9 cellular contexts compared by ENCODE assay signal in the genomic region with DNA sequence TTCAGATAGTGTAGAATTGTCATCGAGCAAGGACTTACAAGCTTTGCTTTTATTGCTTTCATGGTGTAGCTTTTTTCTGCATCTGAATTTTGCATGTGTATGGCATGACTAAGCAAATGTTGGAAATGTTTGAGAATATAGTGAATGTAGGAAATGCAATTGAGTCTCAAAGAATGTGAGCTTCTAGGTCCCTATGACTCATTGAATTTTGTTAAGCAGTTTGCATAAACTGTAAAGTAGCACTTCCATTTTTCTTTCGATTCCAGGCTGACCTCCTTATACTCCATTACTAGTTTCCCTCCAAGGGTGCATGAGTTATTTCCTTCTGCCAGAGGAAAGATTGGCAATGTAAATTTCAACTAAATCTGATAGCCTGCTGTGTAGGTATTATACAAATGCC.
DNase-seq lines count a peak whose midpoint lies in the region; ATAC-seq and TF ChIP-seq lines count a peak whose summit lies in the region.
"Had no signal": no experiment of that assay in that cellular context is flagged by ENCODE, and none has a peak within 500 bp of the region (broad histone marks: within the 10 kb centered on the region; RNA-seq: fewer than 3 reads in every experiment).

No MANE protein-coding gene starts in this region.

- H3K4me3 ChIP-seq in fibroblast of pulmonary artery (replicated peaks; ENCODE audit: low read depth, low read length) (no peak overlapping the region), skeletal muscle cell (ENCODE audit: low read depth, low read length) (no peak overlapping the region)
- H3K4me3 ChIP-seq: ascending aorta had no signal

- intact Hi-C loops in left cardiac atrium (cut with DNase I): no loop called here

- no peak overlapping the region for H3K4me3 Mint-ChIP-seq in T-helper 17 cell

- DNase-seq in H4 (ENCODE audit: low spot score): peak; percentile 85
- DNase-seq in RPMI7951 (ENCODE audit: low read depth): peak; percentile 7
- peak; percentile 88 for DNase-seq in fibroblast of pulmonary artery (ENCODE audit: low read depth)
- DNase-seq in skeletal muscle cell (ENCODE audit: low read depth): peak; percentile 73
- no peak for DNase-seq in left cardiac atrium
- no peak for DNase-seq in T-helper 17 cell
- DNase-seq: NCI-H146 had no signal

- no peaks in the 10 kb centered on the region for H3K9me3 ChIP-seq in T-helper 17 cell (ENCODE audit: control insufficient read depth, low read length, poor library complexity, severe bottlenecking)
- H3K9me3 ChIP-seq: ascending aorta had no signal

- TF ChIP-seq CTCF in fibroblast of pulmonary artery (IDR thresholded peaks at IDR 0.05; ENCODE audit: low read length, missing control alignments): no peak

- no peaks in the 10 kb centered on the region for H3K36me3 Mint-ChIP-seq in T-helper 17 cell (ENCODE audit: low read depth)

- no peaks in the 10 kb centered on the region for H3K27me3 Mint-ChIP-seq in T-helper 17 cell

- no peak for ATAC-seq in left cardiac atrium
- no peak for ATAC-seq in T-helper 17 cell
- no peak for ATAC-seq in HG02973 (IDR thresholded peaks at IDR 0.05; ENCODE audit: unreplicated experiment)

- H3K4me1 Mint-ChIP-seq in T-helper 17 cell: no peaks in the 10 kb centered on the region

- no peak overlapping the region for H3K27ac Mint-ChIP-seq in T-helper 17 cell

Comparison
In these comparisons a context has a peak if more than half of its experiments do, and no peak if none do; other contexts are left out.
1. DNase-seq: peak in H4 (single experiment), RPMI7951 (single experiment), fibroblast of pulmonary artery (single experiment) and skeletal muscle cell (single experiment); none in left cardiac atrium (single experiment) and T-helper 17 cell (0 of 3).